Comparison of ENCODE assay signal across 1 cellular context in the genomic region with DNA sequence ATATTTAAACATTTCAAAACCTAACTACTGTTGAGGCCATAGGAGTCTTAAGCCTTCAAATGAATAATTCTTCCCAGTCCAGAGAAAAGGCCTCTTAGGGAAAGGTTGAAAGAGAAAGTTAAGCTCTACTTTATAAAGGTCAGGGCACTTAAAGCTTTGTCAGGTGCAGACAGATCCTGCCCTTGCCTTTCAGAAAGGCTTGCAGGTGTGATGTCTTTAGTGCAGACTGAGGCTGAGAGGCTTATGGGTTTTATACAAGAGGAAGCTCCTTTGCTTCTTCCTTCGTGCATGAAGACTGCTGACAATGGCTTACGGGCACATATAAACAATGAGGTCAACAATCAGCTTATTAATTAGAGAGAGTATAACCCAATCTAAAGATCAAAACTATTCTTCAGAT.
TF ChIP-seq lines count a peak whose summit lies in the region.

No MANE protein-coding gene starts in this region.

TF ChIP-seq in H1, 55 proteins besides CTCF, POLR2A, EP300 and RAD21 (continued from another document):
- TF ChIP-seq, protein P1, sequence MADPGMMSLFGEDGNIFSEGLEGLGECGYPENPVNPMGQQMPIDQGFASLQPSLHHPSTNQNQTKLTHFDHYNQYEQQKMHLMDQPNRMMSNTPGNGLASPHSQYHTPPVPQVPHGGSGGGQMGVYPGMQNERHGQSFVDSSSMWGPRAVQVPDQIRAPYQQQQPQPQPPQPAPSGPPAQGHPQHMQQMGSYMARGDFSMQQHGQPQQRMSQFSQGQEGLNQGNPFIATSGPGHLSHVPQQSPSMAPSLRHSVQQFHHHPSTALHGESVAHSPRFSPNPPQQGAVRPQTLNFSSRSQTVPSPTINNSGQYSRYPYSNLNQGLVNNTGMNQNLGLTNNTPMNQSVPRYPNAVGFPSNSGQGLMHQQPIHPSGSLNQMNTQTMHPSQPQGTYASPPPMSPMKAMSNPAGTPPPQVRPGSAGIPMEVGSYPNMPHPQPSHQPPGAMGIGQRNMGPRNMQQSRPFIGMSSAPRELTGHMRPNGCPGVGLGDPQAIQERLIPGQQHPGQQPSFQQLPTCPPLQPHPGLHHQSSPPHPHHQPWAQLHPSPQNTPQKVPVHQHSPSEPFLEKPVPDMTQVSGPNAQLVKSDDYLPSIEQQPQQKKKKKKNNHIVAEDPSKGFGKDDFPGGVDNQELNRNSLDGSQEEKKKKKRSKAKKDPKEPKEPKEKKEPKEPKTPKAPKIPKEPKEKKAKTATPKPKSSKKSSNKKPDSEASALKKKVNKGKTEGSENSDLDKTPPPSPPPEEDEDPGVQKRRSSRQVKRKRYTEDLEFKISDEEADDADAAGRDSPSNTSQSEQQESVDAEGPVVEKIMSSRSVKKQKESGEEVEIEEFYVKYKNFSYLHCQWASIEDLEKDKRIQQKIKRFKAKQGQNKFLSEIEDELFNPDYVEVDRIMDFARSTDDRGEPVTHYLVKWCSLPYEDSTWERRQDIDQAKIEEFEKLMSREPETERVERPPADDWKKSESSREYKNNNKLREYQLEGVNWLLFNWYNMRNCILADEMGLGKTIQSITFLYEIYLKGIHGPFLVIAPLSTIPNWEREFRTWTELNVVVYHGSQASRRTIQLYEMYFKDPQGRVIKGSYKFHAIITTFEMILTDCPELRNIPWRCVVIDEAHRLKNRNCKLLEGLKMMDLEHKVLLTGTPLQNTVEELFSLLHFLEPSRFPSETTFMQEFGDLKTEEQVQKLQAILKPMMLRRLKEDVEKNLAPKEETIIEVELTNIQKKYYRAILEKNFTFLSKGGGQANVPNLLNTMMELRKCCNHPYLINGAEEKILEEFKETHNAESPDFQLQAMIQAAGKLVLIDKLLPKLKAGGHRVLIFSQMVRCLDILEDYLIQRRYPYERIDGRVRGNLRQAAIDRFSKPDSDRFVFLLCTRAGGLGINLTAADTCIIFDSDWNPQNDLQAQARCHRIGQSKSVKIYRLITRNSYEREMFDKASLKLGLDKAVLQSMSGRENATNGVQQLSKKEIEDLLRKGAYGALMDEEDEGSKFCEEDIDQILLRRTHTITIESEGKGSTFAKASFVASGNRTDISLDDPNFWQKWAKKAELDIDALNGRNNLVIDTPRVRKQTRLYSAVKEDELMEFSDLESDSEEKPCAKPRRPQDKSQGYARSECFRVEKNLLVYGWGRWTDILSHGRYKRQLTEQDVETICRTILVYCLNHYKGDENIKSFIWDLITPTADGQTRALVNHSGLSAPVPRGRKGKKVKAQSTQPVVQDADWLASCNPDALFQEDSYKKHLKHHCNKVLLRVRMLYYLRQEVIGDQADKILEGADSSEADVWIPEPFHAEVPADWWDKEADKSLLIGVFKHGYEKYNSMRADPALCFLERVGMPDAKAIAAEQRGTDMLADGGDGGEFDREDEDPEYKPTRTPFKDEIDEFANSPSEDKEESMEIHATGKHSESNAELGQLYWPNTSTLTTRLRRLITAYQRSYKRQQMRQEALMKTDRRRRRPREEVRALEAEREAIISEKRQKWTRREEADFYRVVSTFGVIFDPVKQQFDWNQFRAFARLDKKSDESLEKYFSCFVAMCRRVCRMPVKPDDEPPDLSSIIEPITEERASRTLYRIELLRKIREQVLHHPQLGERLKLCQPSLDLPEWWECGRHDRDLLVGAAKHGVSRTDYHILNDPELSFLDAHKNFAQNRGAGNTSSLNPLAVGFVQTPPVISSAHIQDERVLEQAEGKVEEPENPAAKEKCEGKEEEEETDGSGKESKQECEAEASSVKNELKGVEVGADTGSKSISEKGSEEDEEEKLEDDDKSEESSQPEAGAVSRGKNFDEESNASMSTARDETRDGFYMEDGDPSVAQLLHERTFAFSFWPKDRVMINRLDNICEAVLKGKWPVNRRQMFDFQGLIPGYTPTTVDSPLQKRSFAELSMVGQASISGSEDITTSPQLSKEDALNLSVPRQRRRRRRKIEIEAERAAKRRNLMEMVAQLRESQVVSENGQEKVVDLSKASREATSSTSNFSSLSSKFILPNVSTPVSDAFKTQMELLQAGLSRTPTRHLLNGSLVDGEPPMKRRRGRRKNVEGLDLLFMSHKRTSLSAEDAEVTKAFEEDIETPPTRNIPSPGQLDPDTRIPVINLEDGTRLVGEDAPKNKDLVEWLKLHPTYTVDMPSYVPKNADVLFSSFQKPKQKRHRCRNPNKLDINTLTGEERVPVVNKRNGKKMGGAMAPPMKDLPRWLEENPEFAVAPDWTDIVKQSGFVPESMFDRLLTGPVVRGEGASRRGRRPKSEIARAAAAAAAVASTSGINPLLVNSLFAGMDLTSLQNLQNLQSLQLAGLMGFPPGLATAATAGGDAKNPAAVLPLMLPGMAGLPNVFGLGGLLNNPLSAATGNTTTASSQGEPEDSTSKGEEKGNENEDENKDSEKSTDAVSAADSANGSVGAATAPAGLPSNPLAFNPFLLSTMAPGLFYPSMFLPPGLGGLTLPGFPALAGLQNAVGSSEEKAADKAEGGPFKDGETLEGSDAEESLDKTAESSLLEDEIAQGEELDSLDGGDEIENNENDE (IDR thresholded peaks at IDR 0.05; ENCODE audit: insufficient replicate concordance, low read length): no peak
- no peak for TF ChIP-seq SIRT6 (IDR thresholded peaks at IDR 0.05; ENCODE audit: low read length)
- TF ChIP-seq BACH1 (IDR thresholded peaks at IDR 0.05; ENCODE audit: low read length): no peak
- TF ChIP-seq, protein P2, sequence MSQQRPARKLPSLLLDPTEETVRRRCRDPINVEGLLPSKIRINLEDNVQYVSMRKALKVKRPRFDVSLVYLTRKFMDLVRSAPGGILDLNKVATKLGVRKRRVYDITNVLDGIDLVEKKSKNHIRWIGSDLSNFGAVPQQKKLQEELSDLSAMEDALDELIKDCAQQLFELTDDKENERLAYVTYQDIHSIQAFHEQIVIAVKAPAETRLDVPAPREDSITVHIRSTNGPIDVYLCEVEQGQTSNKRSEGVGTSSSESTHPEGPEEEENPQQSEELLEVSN (IDR thresholded peaks at IDR 0.05): no peak
